ENCODE assay signal across 20 cellular contexts in genomic region chr18:43875496-43875895, GRCh38.
"Had no signal": no experiment of that assay in that cellular context is flagged by ENCODE, and none has a peak within 500 bp of the region (broad histone marks: within the 10 kb centered on the region; RNA-seq: fewer than 3 reads in every experiment).

No MANE protein-coding gene starts in this region.

- H3K27ac ChIP-seq: brain microvascular endothelial cell, psoas muscle had no signal

- H3K36me3 ChIP-seq: brain microvascular endothelial cell, sigmoid colon had no signal

- H3K27me3 ChIP-seq: brain microvascular endothelial cell, sigmoid colon had no signal

- H3K27me3 Mint-ChIP-seq: activated naive CD4-positive, alpha-beta T cell treated with anti-CD3 and anti-CD28 coated beads, Interleukin-2, amount 50 U/mL, for 24 hours; naive thymus-derived CD4-positive, alpha-beta T cell had no signal

- H3K4me1 ChIP-seq: psoas muscle, sigmoid colon had no signal

- H3K4me1 Mint-ChIP-seq: activated naive CD4-positive, alpha-beta T cell treated with anti-CD3 and anti-CD28 coated beads, Interleukin-2, amount 50 U/mL, for 24 hours; immature natural killer cell; naive thymus-derived CD4-positive, alpha-beta T cell had no signal

- H3K9me3 ChIP-seq: psoas muscle, sigmoid colon had no signal

- H3K4me3 ChIP-seq: lung, psoas muscle, sigmoid colon had no signal

- H3K36me3 Mint-ChIP-seq: activated naive CD4-positive, alpha-beta T cell treated with anti-CD3 and anti-CD28 coated beads, Interleukin-2, amount 50 U/mL, for 24 hours; immature natural killer cell had no signal

- H3K4me3 Mint-ChIP-seq: activated naive CD4-positive, alpha-beta T cell treated with anti-CD3 and anti-CD28 coated beads, Interleukin-2, amount 50 U/mL, for 24 hours; immature natural killer cell; naive thymus-derived CD4-positive, alpha-beta T cell; T-helper 2 cell treated with Interferon-gamma antibody and Interleukin-4, amounts not matched to agents 5 μg/mL and 100 μg/mL, for 36 hours had no signal

- H3K27ac Mint-ChIP-seq: activated naive CD4-positive, alpha-beta T cell treated with anti-CD3 and anti-CD28 coated beads, Interleukin-2, amount 50 U/mL, for 24 hours; immature natural killer cell; naive thymus-derived CD4-positive, alpha-beta T cell; T-helper 2 cell treated with Interferon-gamma antibody and Interleukin-4, amounts not matched to agents 5 μg/mL and 100 μg/mL, for 36 hours had no signal

- DNase-seq: activated CD4-positive, alpha-beta T cell treated with anti-CD3 and anti-CD28 coated beads, Interleukin-2, amount 50 U/mL, for 4 hours; activated CD4-positive, CD25-positive, alpha-beta regulatory T cell treated with anti-CD3 and anti-CD28 coated beads, Interleukin-2, amount 50 U/mL, for 72 hours; activated T-cell treated with anti-CD3 and anti-CD28 coated beads, Interleukin-2, amount 50 U/mL, for 1 hour; amygdala; brain microvascular endothelial cell; cerebellar nuclear complex; dermis blood vessel endothelial cell; erythroblast; hypothalamus; immature natural killer cell; left cardiac atrium; naive thymus-derived CD4-positive, alpha-beta T cell; psoas muscle; sigmoid colon; stimulated activated CD4-positive, alpha-beta T cell treated with anti-CD3 and anti-CD28 coated beads, Interleukin-4, amount 100 ng/mL, for 1 hour; stimulated activated CD8-positive, alpha-beta memory T cell treated with anti-CD3 and anti-CD28 coated beads, Interleukin-4, amount 100 ng/mL, for 48 hours; stimulated activated naive CD8-positive, alpha-beta T cell treated with anti-CD3 and anti-CD28 coated beads, Interleukin-15, Interleukin-2, amounts not matched to agents 100 U/mL and 50 U/mL, for 24 hours had no signal

- ATAC-seq: left cardiac atrium; naive thymus-derived CD4-positive, alpha-beta T cell; psoas muscle; stimulated activated naive CD8-positive, alpha-beta T cell treated with anti-CD3 and anti-CD28 coated beads, Interleukin-15, Interleukin-2, amounts not matched to agents 100 U/mL and 50 U/mL, for 24 hours had no signal
